In the genomic region with DNA sequence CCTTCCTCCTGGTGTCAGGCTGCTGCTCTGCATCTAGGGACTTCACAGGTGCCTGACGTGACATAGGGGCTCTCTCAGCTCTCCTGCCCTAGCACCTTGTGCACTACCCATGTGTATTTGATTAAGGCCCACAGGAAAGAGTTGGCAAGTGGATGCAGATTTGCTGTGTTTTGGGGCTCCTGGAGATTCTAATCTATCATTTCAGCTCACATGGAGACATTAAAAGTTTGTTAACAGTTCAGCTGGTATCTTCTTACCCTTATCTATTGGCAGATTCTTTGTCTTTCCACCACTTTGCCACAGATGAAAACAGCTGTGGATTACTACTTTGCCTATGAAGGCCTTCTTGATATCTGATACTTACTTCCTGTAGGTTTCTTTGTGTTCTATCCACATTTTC, we compare ENCODE assay signal across 16 cellular contexts.
"Had no signal": no experiment of that assay in that cellular context is flagged by ENCODE, and none has a peak within 500 bp of the region (broad histone marks: within the 10 kb centered on the region; RNA-seq: fewer than 3 reads in every experiment).

No MANE protein-coding gene starts in this region.

- H3K4me3 Mint-ChIP-seq: activated CD4-positive, alpha-beta T cell treated with anti-CD3 and anti-CD28 coated beads for 36 hours; activated CD8-positive, alpha-beta T cell treated with anti-CD3 and anti-CD28 coated beads for 36 hours; activated naive CD4-positive, alpha-beta T cell treated with anti-CD3 and anti-CD28 coated beads, Interleukin-2, amount 50 U/mL, for 24 hours; naive B cell; stimulated activated memory B cell treated with anti-CD40 and anti-IgM and Interleukin-4, amounts not matched to agents 10 μg/mL and 1 μg/mL and 100 μg/mL, for 72 hours had no signal

- H3K9me3 ChIP-seq: adrenal gland had no signal

- DNase-seq: activated CD4-positive, alpha-beta T cell treated with anti-CD3 and anti-CD28 coated beads for 36 hours; activated CD8-positive, alpha-beta T cell treated with anti-CD3 and anti-CD28 coated beads for 36 hours; activated effector memory CD4-positive, alpha-beta T cell treated with anti-CD3 and anti-CD28 coated beads, Interleukin-2, amount 50 U/mL, for 16 hours; activated T-cell treated with anti-CD3 and anti-CD28 coated beads, Interleukin-2, amount 50 U/mL, for 48 hours; adrenal gland; islet precursor cell; mammary epithelial cell; naive B cell; retina had no signal

- H2AFZ ChIP-seq: hepatocyte had no signal

- FAIRE-seq: colon, urothelium cell line had no signal

- H3K4me1 Mint-ChIP-seq: activated naive CD4-positive, alpha-beta T cell treated with anti-CD3 and anti-CD28 coated beads, Interleukin-2, amount 50 U/mL, for 24 hours; naive B cell had no signal

- H3K27me3 ChIP-seq: adrenal gland, hepatocyte had no signal

- H3K27ac ChIP-seq: adrenal gland, hepatocyte had no signal

- H3K36me3 ChIP-seq: adrenal gland had no signal

- H3K4me3 ChIP-seq: adrenal gland, hepatocyte had no signal

- ATAC-seq: activated CD4-positive, alpha-beta T cell treated with anti-CD3 and anti-CD28 coated beads for 36 hours; activated CD8-positive, alpha-beta T cell treated with anti-CD3 and anti-CD28 coated beads for 36 hours; esophagus mucosa; left lobe of liver; stimulated activated memory B cell treated with anti-CD40 and anti-IgM and Interleukin-4, amounts not matched to agents 10 μg/mL and 1 μg/mL and 100 μg/mL, for 72 hours had no signal

- H3K27ac Mint-ChIP-seq: activated CD4-positive, alpha-beta T cell treated with anti-CD3 and anti-CD28 coated beads for 36 hours; activated CD8-positive, alpha-beta T cell treated with anti-CD3 and anti-CD28 coated beads for 36 hours; activated naive CD4-positive, alpha-beta T cell treated with anti-CD3 and anti-CD28 coated beads, Interleukin-2, amount 50 U/mL, for 24 hours; naive B cell; stimulated activated memory B cell treated with anti-CD40 and anti-IgM and Interleukin-4, amounts not matched to agents 10 μg/mL and 1 μg/mL and 100 μg/mL, for 72 hours had no signal

- H3K4me2 ChIP-seq: hepatocyte had no signal
